In genomic region chr13:98423417-98423816, GRCh38 we compare ENCODE assay signal across 35 cellular contexts.
"Had no signal": no experiment of that assay in that cellular context is flagged by ENCODE, and none has a peak within 500 bp of the region (broad histone marks: within the 10 kb centered on the region; RNA-seq: fewer than 3 reads in every experiment).

No MANE protein-coding gene starts in this region.

- H3K4me1 Mint-ChIP-seq: activated B cell treated with CpG ODN at 0.5 μM for 24 hours; activated CD4-positive, alpha-beta T cell treated with anti-CD3 and anti-CD28 coated beads, Interleukin-2, amount 10 ng/mL, durations not matched to agents 24 days and 14 days; activated CD8-positive, alpha-beta memory T cell treated with anti-CD3 and anti-CD28 coated beads, Interleukin-2, amount 10 ng/mL, durations not matched to agents 7 days and 5 days; activated naive CD4-positive, alpha-beta T cell treated with anti-CD3 and anti-CD28 coated beads, Interleukin-2, amount 10 ng/mL, durations not matched to agents 7 days and 5 days; activated naive CD4-positive, alpha-beta T cell treated with anti-CD3 and anti-CD28 coated beads, Interleukin-2, amount 50 U/mL, for 24 hours; activated naive CD8-positive, alpha-beta T cell treated with anti-CD3 and anti-CD28 coated beads, Interleukin-2, amount 10 ng/mL, durations not matched to agents 7 days and 5 days; activated naive CD8-positive, alpha-beta T cell treated with anti-CD3 and anti-CD28 coated beads, Interleukin-2, amount 50 U/mL, for 24 hours; activated T-helper 17 cell treated with anti-CD3 and anti-CD28 coated beads, Interleukin-2, amount 50 U/mL, for 72 hours had no signal

- H3K36me3 Mint-ChIP-seq: activated CD4-positive, alpha-beta memory T cell treated with anti-CD3 and anti-CD28 coated beads for 36 hours; activated CD8-positive, alpha-beta memory T cell treated with anti-CD3 and anti-CD28 coated beads, Interleukin-2, amount 10 ng/mL, durations not matched to agents 7 days and 5 days; activated naive CD4-positive, alpha-beta T cell treated with anti-CD3 and anti-CD28 coated beads, Interleukin-2, amount 10 ng/mL, durations not matched to agents 7 days and 5 days; activated naive CD4-positive, alpha-beta T cell treated with anti-CD3 and anti-CD28 coated beads, Interleukin-2, amount 50 U/mL, for 24 hours; activated naive CD8-positive, alpha-beta T cell had no signal

- H3K36me3 ChIP-seq: ascending aorta, breast epithelium had no signal

- ATAC-seq: activated CD8-positive, alpha-beta memory T cell treated with anti-CD3 and anti-CD28 coated beads, Interleukin-2, amount 10 ng/mL, durations not matched to agents 7 days and 5 days; activated CD8-positive, alpha-beta T cell treated with anti-CD3 and anti-CD28 coated beads, Interleukin-2, amount 10 ng/mL, durations not matched to agents 7 days and 5 days; activated naive CD8-positive, alpha-beta T cell treated with anti-CD3 and anti-CD28 coated beads, Interleukin-2, amount 50 U/mL, for 24 hours; activated T-cell treated with anti-CD3 and anti-CD28 coated beads, Interleukin-2, amount 50 U/mL, for 72 hours; activated T-helper 17 cell treated with anti-CD3 and anti-CD28 coated beads, Interleukin-2, amount 50 U/mL, for 72 hours had no signal

- DNase-seq: activated B cell treated with CpG ODN at 0.5 μM for 24 hours; activated CD4-positive, alpha-beta memory T cell treated with anti-CD3 and anti-CD28 coated beads for 36 hours; activated CD4-positive, alpha-beta T cell treated with anti-CD3 and anti-CD28 coated beads for 4 hours; activated CD4-positive, alpha-beta T cell treated with anti-CD3 and anti-CD28 coated beads, Interleukin-2, amount 10 ng/mL, durations not matched to agents 24 days and 14 days; activated CD4-positive, alpha-beta T cell treated with anti-CD3 and anti-CD28 coated beads, Interleukin-2, amount 50 U/mL, for 1 hour; activated CD4-positive, alpha-beta T cell treated with anti-CD3 and anti-CD28 coated beads, Interleukin-2, amount 50 U/mL, for 4 hours; activated CD8-positive, alpha-beta memory T cell treated with anti-CD3 and anti-CD28 coated beads for 24 hours; activated CD8-positive, alpha-beta memory T cell treated with anti-CD3 and anti-CD28 coated beads, Interleukin-2, amount 10 ng/mL, durations not matched to agents 7 days and 5 days; activated CD8-positive, alpha-beta memory T cell treated with anti-CD3 and anti-CD28 coated beads, Interleukin-2, amount 50 U/mL, for 48 hours; activated CD8-positive, alpha-beta T cell treated with anti-CD3 and anti-CD28 coated beads, Interleukin-2, amount 10 ng/mL, durations not matched to agents 7 days and 5 days; activated effector memory CD4-positive, alpha-beta T cell treated with anti-CD3 and anti-CD28 coated beads, Interleukin-2, amount 50 U/mL, for 16 hours; activated naive CD4-positive, alpha-beta T cell treated with anti-CD3 and anti-CD28 coated beads, Interleukin-2, amount 10 ng/mL, durations not matched to agents 7 days and 5 days; activated naive CD4-positive, alpha-beta T cell treated with Interleukin-2 at 50 U/mL for 16 hours; activated naive CD8-positive, alpha-beta T cell treated with anti-CD3 and anti-CD28 coated beads, Interleukin-2, amount 10 ng/mL, durations not matched to agents 7 days and 5 days; activated naive CD8-positive, alpha-beta T cell treated with anti-CD3 and anti-CD28 coated beads, Interleukin-2, amount 50 U/mL, for 24 hours; activated T-cell treated with anti-CD3 and anti-CD28 coated beads, Interleukin-2, amount 50 U/mL, for 24 hours; activated T-cell treated with anti-CD3 and anti-CD28 coated beads, Interleukin-2, amount 50 U/mL, for 72 hours; amygdala; anterior cingulate cortex; brain microvascular endothelial cell; central memory CD4-positive, alpha-beta T cell; SW 1271; T-helper 1 cell; T-helper 2 cell; T-helper 9 cell had no signal

- H3K4me3 ChIP-seq: ascending aorta, breast epithelium had no signal

- FAIRE-seq: TTC549 had no signal

- H3K4me1 ChIP-seq: ascending aorta, breast epithelium had no signal

- H3K9me3 Mint-ChIP-seq: activated B cell treated with CpG ODN at 0.5 μM for 24 hours; activated CD4-positive, alpha-beta memory T cell treated with anti-CD3 and anti-CD28 coated beads for 36 hours; activated CD4-positive, alpha-beta T cell treated with anti-CD3 and anti-CD28 coated beads, Interleukin-2, amount 10 ng/mL, durations not matched to agents 24 days and 14 days; activated naive CD4-positive, alpha-beta T cell treated with anti-CD3 and anti-CD28 coated beads, Interleukin-2, amount 10 ng/mL, durations not matched to agents 7 days and 5 days; activated naive CD4-positive, alpha-beta T cell treated with anti-CD3 and anti-CD28 coated beads, Interleukin-2, amount 50 U/mL, for 24 hours; activated naive CD8-positive, alpha-beta T cell treated with anti-CD3 and anti-CD28 coated beads, Interleukin-2, amount 10 ng/mL, durations not matched to agents 7 days and 5 days; activated naive CD8-positive, alpha-beta T cell treated with anti-CD3 and anti-CD28 coated beads, Interleukin-2, amount 50 U/mL, for 24 hours; activated T-cell treated with anti-CD3 and anti-CD28 coated beads, Interleukin-2, amount 50 U/mL, for 24 hours; activated T-cell treated with anti-CD3 and anti-CD28 coated beads, Interleukin-2, amount 50 U/mL, for 72 hours; activated T-helper 1 cell treated with anti-CD3 and anti-CD28 coated beads, Interleukin-12 subunit alpha, Interleukin-12 subunit beta, Interleukin-2, Interleukin-4 antibody, amounts not matched to agents 30 ng/mL and 10 ng/mL and 1 ng/mL, durations not matched to agents 14 hours and 24 hours and 36 hours; activated T-helper 17 cell treated with anti-CD3 and anti-CD28 coated beads, Interleukin-2, amount 50 U/mL, for 72 hours; T-helper 1 cell treated with Interleukin-12 subunit alpha and Interleukin-12 subunit beta and Interleukin-4 antibody, amounts not matched to agents 30 μg/mL and 1 μg/mL, for 36 hours; T-helper 2 cell treated with Interferon-gamma antibody and Interleukin-4, amounts not matched to agents 5 μg/mL and 100 μg/mL, for 36 hours had no signal

- H3K27ac ChIP-seq: ascending aorta, brain microvascular endothelial cell, VCaP had no signal

- H3K27ac Mint-ChIP-seq: activated B cell treated with CpG ODN at 0.5 μM for 24 hours; activated CD4-positive, alpha-beta memory T cell treated with anti-CD3 and anti-CD28 coated beads for 36 hours; activated CD4-positive, alpha-beta T cell treated with anti-CD3 and anti-CD28 coated beads, Interleukin-2, amount 10 ng/mL, durations not matched to agents 24 days and 14 days; activated CD8-positive, alpha-beta memory T cell treated with anti-CD3 and anti-CD28 coated beads, Interleukin-2, amount 10 ng/mL, durations not matched to agents 7 days and 5 days; activated CD8-positive, alpha-beta T cell treated with anti-CD3 and anti-CD28 coated beads, Interleukin-2, amount 10 ng/mL, durations not matched to agents 7 days and 5 days; activated naive CD4-positive, alpha-beta T cell treated with anti-CD3 and anti-CD28 coated beads, Interleukin-2, amount 10 ng/mL, durations not matched to agents 7 days and 5 days; activated naive CD8-positive, alpha-beta T cell; activated naive CD8-positive, alpha-beta T cell treated with anti-CD3 and anti-CD28 coated beads, Interleukin-2, amount 10 ng/mL, durations not matched to agents 7 days and 5 days; activated naive CD8-positive, alpha-beta T cell treated with anti-CD3 and anti-CD28 coated beads, Interleukin-2, amount 50 U/mL, for 24 hours; activated T-cell treated with anti-CD3 and anti-CD28 coated beads, Interleukin-2, amount 50 U/mL, for 24 hours; activated T-cell treated with anti-CD3 and anti-CD28 coated beads, Interleukin-2, amount 50 U/mL, for 72 hours; activated T-helper 1 cell treated with anti-CD3 and anti-CD28 coated beads, Interleukin-12 subunit alpha, Interleukin-12 subunit beta, Interleukin-2, Interleukin-4 antibody, amounts not matched to agents 30 ng/mL and 10 ng/mL and 1 ng/mL, durations not matched to agents 14 hours and 24 hours and 36 hours; activated T-helper 17 cell treated with anti-CD3 and anti-CD28 coated beads, Interleukin-2, amount 50 U/mL, for 72 hours; T-helper 1 cell treated with Interleukin-12 subunit alpha and Interleukin-12 subunit beta and Interleukin-4 antibody, amounts not matched to agents 30 μg/mL and 1 μg/mL, for 36 hours; T-helper 2 cell treated with Interferon-gamma antibody and Interleukin-4, amounts not matched to agents 5 μg/mL and 100 μg/mL, for 36 hours had no signal

- H3K27me3 ChIP-seq: ascending aorta, brain microvascular endothelial cell, breast epithelium had no signal

- H3K4me3 Mint-ChIP-seq: activated B cell treated with CpG ODN at 0.5 μM for 24 hours; activated CD4-positive, alpha-beta memory T cell treated with anti-CD3 and anti-CD28 coated beads for 36 hours; activated CD4-positive, alpha-beta T cell treated with anti-CD3 and anti-CD28 coated beads, Interleukin-2, amount 10 ng/mL, durations not matched to agents 24 days and 14 days; activated CD8-positive, alpha-beta memory T cell treated with anti-CD3 and anti-CD28 coated beads, Interleukin-2, amount 10 ng/mL, durations not matched to agents 7 days and 5 days; activated CD8-positive, alpha-beta T cell treated with anti-CD3 and anti-CD28 coated beads, Interleukin-2, amount 10 ng/mL, durations not matched to agents 7 days and 5 days; activated naive CD4-positive, alpha-beta T cell treated with anti-CD3 and anti-CD28 coated beads, Interleukin-2, amount 10 ng/mL, durations not matched to agents 7 days and 5 days; activated naive CD4-positive, alpha-beta T cell treated with anti-CD3 and anti-CD28 coated beads, Interleukin-2, amount 50 U/mL, for 24 hours; activated naive CD8-positive, alpha-beta T cell; activated naive CD8-positive, alpha-beta T cell treated with anti-CD3 and anti-CD28 coated beads, Interleukin-2, amount 10 ng/mL, durations not matched to agents 7 days and 5 days; activated naive CD8-positive, alpha-beta T cell treated with anti-CD3 and anti-CD28 coated beads, Interleukin-2, amount 50 U/mL, for 24 hours; activated T-cell treated with anti-CD3 and anti-CD28 coated beads, Interleukin-2, amount 50 U/mL, for 24 hours; activated T-cell treated with anti-CD3 and anti-CD28 coated beads, Interleukin-2, amount 50 U/mL, for 72 hours; activated T-helper 1 cell treated with anti-CD3 and anti-CD28 coated beads, Interleukin-12 subunit alpha, Interleukin-12 subunit beta, Interleukin-2, Interleukin-4 antibody, amounts not matched to agents 30 ng/mL and 10 ng/mL and 1 ng/mL, durations not matched to agents 14 hours and 24 hours and 36 hours; activated T-helper 17 cell treated with anti-CD3 and anti-CD28 coated beads, Interleukin-2, amount 50 U/mL, for 72 hours; T-helper 1 cell treated with Interleukin-12 subunit alpha and Interleukin-12 subunit beta and Interleukin-4 antibody, amounts not matched to agents 30 μg/mL and 1 μg/mL, for 36 hours; T-helper 2 cell treated with Interferon-gamma antibody and Interleukin-4, amounts not matched to agents 5 μg/mL and 100 μg/mL, for 36 hours had no signal

- H3K9me3 ChIP-seq: ascending aorta, breast epithelium had no signal
